8 cellular contexts compared by ENCODE assay signal in genomic region chr17:68435876-68436842, GRCh38. TPM values are rescaled to one million over a fixed set of nuclear protein-coding genes. Genes with fewer than 3 reads are reported as not detected.
DNase-seq lines count a peak whose midpoint lies in the region; ATAC-seq and TF ChIP-seq lines count a peak whose summit lies in the region.

No MANE protein-coding gene starts in this region.

- intact Hi-C loops in activated T-helper 1 cell treated with anti-CD3 and anti-CD28 coated beads, Interleukin-12 subunit alpha, Interleukin-12 subunit beta, Interleukin-2, Interleukin-4 antibody, amounts not matched to agents 30 ng/mL and 10 ng/mL and 1 ng/mL, durations not matched to agents 14 hours and 24 hours and 36 hours (cut with micrococcal nuclease), result loop anchor here (1.0 to 2.0 kb wide), 10 partner anchors 21 to 264 kb away; partner anchors contain the start of gene WIPI1

- no peaks in the 10 kb centered on the region for H3K9me3 Mint-ChIP-seq in activated T-helper 1 cell treated with anti-CD3 and anti-CD28 coated beads, Interleukin-12 subunit alpha, Interleukin-12 subunit beta, Interleukin-2, Interleukin-4 antibody, amounts not matched to agents 30 ng/mL and 10 ng/mL and 1 ng/mL, durations not matched to agents 14 hours and 24 hours and 36 hours

- no peaks in the 10 kb centered on the region for H3K27me3 Mint-ChIP-seq in activated T-helper 1 cell treated with anti-CD3 and anti-CD28 coated beads, Interleukin-12 subunit alpha, Interleukin-12 subunit beta, Interleukin-2, Interleukin-4 antibody, amounts not matched to agents 30 ng/mL and 10 ng/mL and 1 ng/mL, durations not matched to agents 14 hours and 24 hours and 36 hours (ENCODE audit: insufficient read depth)

- ATAC-seq in GM19395 (IDR thresholded peaks at IDR 0.05; ENCODE audit: unreplicated experiment), result peak; percentile 57
- ATAC-seq in thoracic aorta (ENCODE audit: insufficient number of reproducible peaks, low FRiP score, low read depth), result no peak

- peaks cover 31% of the 10 kb centered on the region for H3K36me3 Mint-ChIP-seq in activated T-helper 1 cell treated with anti-CD3 and anti-CD28 coated beads, Interleukin-12 subunit alpha, Interleukin-12 subunit beta, Interleukin-2, Interleukin-4 antibody, amounts not matched to agents 30 ng/mL and 10 ng/mL and 1 ng/mL, durations not matched to agents 14 hours and 24 hours and 36 hours (ENCODE audit: low read depth)

- H3K9me3 ChIP-seq in MG63, result no peaks in the 10 kb centered on the region
- no peaks in the 10 kb centered on the region for H3K9me3 ChIP-seq in thoracic aorta

- H3K36me3 ChIP-seq in MG63, result peaks cover 12% of the 10 kb centered on the region
- H3K36me3 ChIP-seq in thoracic aorta, result peaks cover 44% of the 10 kb centered on the region

- H3K27me3 ChIP-seq in MG63 (no peaks in the 10 kb centered on the region), thoracic aorta (replicated peaks; ENCODE audit: insufficient read depth) (no peaks in the 10 kb centered on the region)

- H3K27ac Mint-ChIP-seq in activated T-helper 1 cell treated with anti-CD3 and anti-CD28 coated beads, Interleukin-12 subunit alpha, Interleukin-12 subunit beta, Interleukin-2, Interleukin-4 antibody, amounts not matched to agents 30 ng/mL and 10 ng/mL and 1 ng/mL, durations not matched to agents 14 hours and 24 hours and 36 hours, result peak overlapping the region; percentile 91

- H3K4me3 ChIP-seq in MG63 (no peak overlapping the region), fibroblast of villous mesenchyme (ENCODE audit: low read depth, low read length) (no peak overlapping the region), thoracic aorta (no peak overlapping the region)

- H3K4me1 Mint-ChIP-seq in activated T-helper 1 cell treated with anti-CD3 and anti-CD28 coated beads, Interleukin-12 subunit alpha, Interleukin-12 subunit beta, Interleukin-2, Interleukin-4 antibody, amounts not matched to agents 30 ng/mL and 10 ng/mL and 1 ng/mL, durations not matched to agents 14 hours and 24 hours and 36 hours (ENCODE audit: low read depth), result peaks cover 64% of the 10 kb centered on the region

- H3K27ac ChIP-seq in thoracic aorta, result no peak overlapping the region

- TF ChIP-seq CTCF in fibroblast of villous mesenchyme (IDR thresholded peaks at IDR 0.05; ENCODE audit: insufficient read depth, low read depth, low read length) (peak; percentile 96), thoracic aorta (IDR thresholded peaks at IDR 0.05) (peak; percentile 87)

- DNase-seq in AG20443 (ENCODE audit: low spot score), result peak; percentile 84
- peak; percentile 80 for DNase-seq in MG63
- DNase-seq in RPMI8226, result peak; percentile 86
- DNase-seq in activated T-helper 1 cell treated with anti-CD3 and anti-CD28 coated beads, Interleukin-12 subunit alpha, Interleukin-12 subunit beta, Interleukin-2, Interleukin-4 antibody, amounts not matched to agents 30 ng/mL and 10 ng/mL and 1 ng/mL, durations not matched to agents 14 hours and 24 hours and 36 hours (ENCODE audit: low spot score), result peak; percentile 77
- peak; percentile 79 for DNase-seq in fibroblast of villous mesenchyme (ENCODE audit: low read depth)
- peak in 44 of 56 donors; percentile 3 to 84 (median 32) for DNase-seq in nucleus accumbens (lab: John Stamatoyannopoulos, UW)
- no peak for DNase-seq in thoracic aorta (ENCODE audit: low spot score)

- no peaks in the 10 kb centered on the region for H3K4me1 ChIP-seq in thoracic aorta (ENCODE audit: control insufficient read depth in 1 of 2, low read depth in 2 of 2)

- peak overlapping the region; percentile 64 for H3K4me3 Mint-ChIP-seq in activated T-helper 1 cell treated with anti-CD3 and anti-CD28 coated beads, Interleukin-12 subunit alpha, Interleukin-12 subunit beta, Interleukin-2, Interleukin-4 antibody, amounts not matched to agents 30 ng/mL and 10 ng/mL and 1 ng/mL, durations not matched to agents 14 hours and 24 hours and 36 hours

RNA-seq across cellular contexts. Expression of gene WIPI1, which starts 21.1 kb away (rescaled TPM):
- total RNA-seq in MG63 (2014; rRNA removed; shearing (Covaris generic); ENCODE audit: low replicate concordance), result 10.4 and 29.6 TPM in 2 replicates
- total RNA-seq in activated T-helper 1 cell treated with anti-CD3 and anti-CD28 coated beads, Interleukin-12 subunit alpha, Interleukin-12 subunit beta, Interleukin-2, Interleukin-4 antibody, amounts not matched to agents 30 ng/mL and 10 ng/mL and 1 ng/mL, durations not matched to agents 14 hours and 24 hours and 36 hours, result 11.5 and 13.1 TPM in 2 replicates
- total RNA-seq in fibroblast of villous mesenchyme, result 80.7 and 109 TPM in 2 replicates
- total RNA-seq in thoracic aorta, result 10 to 100 TPM; 54.2 to 58.3 TPM
